ENCODE assay signal across 17 cellular contexts in genomic region chr6:49796842-49797455, GRCh38. TPM values are rescaled to one million over a fixed set of nuclear protein-coding genes. Genes with fewer than 3 reads are reported as not detected.
"Had no signal": no experiment of that assay in that cellular context is flagged by ENCODE, and none has a peak within 500 bp of the region (broad histone marks: within the 10 kb centered on the region; RNA-seq: fewer than 3 reads in every experiment).

No MANE protein-coding gene starts in this region.

RNA-seq across cellular contexts. Expression of gene PGK2, which starts 9.9 kb away (rescaled TPM):
- total RNA-seq: activated CD4-positive, alpha-beta T cell treated with anti-CD3 and anti-CD28 coated beads, Interleukin-2, amount 10 ng/mL, durations not matched to agents 7 days and 5 days; activated CD8-positive, alpha-beta T cell treated with anti-CD3 and anti-CD28 coated beads, Interleukin-2, amount 10 ng/mL, durations not matched to agents 7 days and 5 days; activated naive CD8-positive, alpha-beta T cell treated with anti-CD3 and anti-CD28 coated beads, Interleukin-2, amount 10 ng/mL, durations not matched to agents 7 days and 5 days; activated T-helper 2 cell treated with anti-CD3 and anti-CD28 coated beads, Interferon-gamma antibody, Interleukin-2, Interleukin-4, amounts not matched to agents 10 μg/mL and 5 μg/mL and 100 μg/mL, durations not matched to agents 14 hours and 24 hours and 36 hours; cardiac muscle cell; chondrocyte; endothelial cell of umbilical vein; esophagus squamous epithelium; heart right ventricle; kidney epithelial cell; left lung; lung microvascular endothelial cell; osteoblast; right atrium auricular region; subcutaneous adipose tissue had no signal
- polyA plus RNA-seq: cardiac muscle cell, endothelial cell of umbilical vein, heart right ventricle, neural cell had no signal

RNA-seq across cellular contexts. Expression of gene CRISP3, which starts 52.8 kb away (rescaled TPM):
- total RNA-seq: activated CD4-positive, alpha-beta T cell treated with anti-CD3 and anti-CD28 coated beads, Interleukin-2, amount 10 ng/mL, durations not matched to agents 7 days and 5 days; activated CD8-positive, alpha-beta T cell treated with anti-CD3 and anti-CD28 coated beads, Interleukin-2, amount 10 ng/mL, durations not matched to agents 7 days and 5 days; activated naive CD8-positive, alpha-beta T cell treated with anti-CD3 and anti-CD28 coated beads, Interleukin-2, amount 10 ng/mL, durations not matched to agents 7 days and 5 days; activated T-helper 2 cell treated with anti-CD3 and anti-CD28 coated beads, Interferon-gamma antibody, Interleukin-2, Interleukin-4, amounts not matched to agents 10 μg/mL and 5 μg/mL and 100 μg/mL, durations not matched to agents 14 hours and 24 hours and 36 hours; cardiac muscle cell; chondrocyte; endothelial cell of umbilical vein; kidney epithelial cell; left lung; lung microvascular endothelial cell; osteoblast; right atrium auricular region; subcutaneous adipose tissue; thyroid gland had no signal
- polyA plus RNA-seq: cardiac muscle cell, endothelial cell of umbilical vein, neural cell had no signal
